ENCODE assay signal across 20 cellular contexts in genomic region chr20:47188540-47188939, GRCh38.
A peak's percentile ranks its signal among the peaks of the same experiment; 100 is the strongest.
DNase-seq lines count a peak whose midpoint lies in the region; ATAC-seq, FAIRE-seq and TF ChIP-seq lines count a peak whose summit lies in the region.
"Had no signal": no experiment of that assay in that cellular context is flagged by ENCODE, and none has a peak within 500 bp of the region (broad histone marks: within the 10 kb centered on the region; RNA-seq: fewer than 3 reads in every experiment).

No MANE protein-coding gene starts in this region.

- TF ChIP-seq CTCF in HepG2 (CRISPR knock-in tag; IDR thresholded peaks at IDR 0.05) (no peak), right lobe of liver (IDR thresholded peaks at IDR 0.05) (no peak), fibroblast of the aortic adventitia (IDR thresholded peaks at IDR 0.05; ENCODE audit: insufficient read depth, low read length) (no peak), thoracic aorta (IDR thresholded peaks at IDR 0.05) (no peak), thyroid gland (IDR thresholded peaks at IDR 0.05) (no peak)

- FAIRE-seq in HepG2 (lab: Jason Lieb, UNC) = no peak
- FAIRE-seq: D721Med, RCC 7860 had no signal

- WGBS in HepG2 (ENCODE audit: low lambda C conversion rate) = 43% methylated on average over 5 of the region's 5 CpGs
- WGBS in right lobe of liver (ENCODE audit: insufficient coverage, low coverage, low lambda C conversion rate, missing lambda C conversion rate) = 60% methylated on average over 5 of the region's 5 CpGs
- 61 to 66% methylated on average over 5 of the region's 5 CpGs for WGBS in thyroid gland, 2 donors

- peak overlapping the region; percentile 38; the same call in 1 of the 2 replicates for H3K4me2 ChIP-seq in HepG2 (ENCODE audit: low read depth, low read length)
- H3K4me2 ChIP-seq: BLaER1 had no signal

- TF ChIP-seq RAD21 in HepG2 (CRISPR knock-in tag; IDR thresholded peaks at IDR 0.05) = no peak

- POLR2A ChIA-PET in HepG2 (lab: Yijun Ruan, JAX) = no interaction called here

- ATAC-seq in HepG2 (no peak), right lobe of liver (no peak), thoracic aorta (ENCODE audit: insufficient number of reproducible peaks, low FRiP score, low read depth) (no peak), HG02852 (IDR thresholded peaks at IDR 0.05; ENCODE audit: unreplicated experiment) (no peak), GM18909 (IDR thresholded peaks at IDR 0.05; ENCODE audit: poor library complexity, unreplicated experiment) (no peak)
- ATAC-seq: Right ventricle myocardium inferior had no signal

- H3K36me3 ChIP-seq in HepG2 (replicated peaks in 1 of 2; ENCODE audit: control insufficient read depth in 1 of 2, insufficient read depth in 2 of 2, low read length in 2 of 2) (no peaks in the 10 kb centered on the region), right lobe of liver (no peaks in the 10 kb centered on the region), thoracic aorta (no peaks in the 10 kb centered on the region), thyroid gland (no peaks in the 10 kb centered on the region)
- H3K36me3 ChIP-seq: BLaER1 had no signal

- H3K4me3 ChIP-seq in HepG2 (replicated peaks in 1 of 3; ENCODE audit: insufficient read depth in 1 of 3, low read depth in 2 of 3, low read length in 3 of 3) = no peak overlapping the region
- no peak overlapping the region for H3K4me3 ChIP-seq in right lobe of liver
- no peak overlapping the region for H3K4me3 ChIP-seq in fibroblast of the aortic adventitia (ENCODE audit: low read depth, low read length)
- H3K4me3 ChIP-seq in thoracic aorta = peak overlapping the region; percentile 56
- H3K4me3 ChIP-seq in thyroid gland (replicated peaks in 1 of 3) = no peak overlapping the region
- H3K4me3 ChIP-seq: BLaER1 had no signal

- in situ Hi-C loops in HepG2 (cut with HindIII; ENCODE audit: extremely low pct_ligation_motif_present, low pct_unique_long_range_greater_than_20kb) = no loop called here

- H3K9ac ChIP-seq in HepG2 (ENCODE audit: insufficient read depth, low read depth, low read length) = no peak overlapping the region
- H3K9ac ChIP-seq: BLaER1 had no signal

- TF ChIP-seq POLR2A in HepG2 (IDR thresholded peaks at IDR 0.05; ENCODE audit: insufficient read depth in 1 of 2, low read depth in 2 of 2, low read length in 2 of 2) (no peak), right lobe of liver (IDR thresholded peaks at IDR 0.05) (no peak), thyroid gland (IDR thresholded peaks at IDR 0.05) (no peak)

- H3K4me1 ChIP-seq in HepG2 (ENCODE audit: insufficient read depth, low read length) = peaks cover 8% of the 10 kb centered on the region
- H3K4me1 ChIP-seq in right lobe of liver = no peaks in the 10 kb centered on the region
- peaks cover 4 to 16% of the 10 kb centered on the region in 2 donors for H3K4me1 ChIP-seq in thoracic aorta (ENCODE audit: control insufficient read depth in 1 of 2, low read depth in 2 of 2)
- H3K4me1 ChIP-seq in thyroid gland = no peaks in the 10 kb centered on the region
- H3K4me1 ChIP-seq: BLaER1 had no signal

- CTCF ChIA-PET in HepG2 (lab: Yijun Ruan, JAX; ENCODE audit: low intra/inter-chr PET ratio, low total read pairs) = no interaction called here

- H4K20me1 ChIP-seq in HepG2 (ENCODE audit: insufficient read depth, low read length) = no peaks in the 10 kb centered on the region
- H4K20me1 ChIP-seq: BLaER1 had no signal

- no peaks in the 10 kb centered on the region for H3K79me2 ChIP-seq in HepG2 (ENCODE audit: insufficient read depth, low read length)

- no TSS peak for BruUV-seq in HepG2 (replicated peaks; lab: Mats Ljungman, UMichigan)

- H3K9me3 ChIP-seq in HepG2 (ENCODE audit: low read length) (no peaks in the 10 kb centered on the region), right lobe of liver (no peaks in the 10 kb centered on the region), thoracic aorta (no peaks in the 10 kb centered on the region), thyroid gland (no peaks in the 10 kb centered on the region)
- H3K9me3 ChIP-seq: BLaER1 had no signal

- H3K27me3 ChIP-seq in HepG2 (ENCODE audit: control insufficient read depth in 1 of 2, insufficient read depth in 2 of 2, low read length in 2 of 2) (peaks cover 0 to 34% of the 10 kb centered on the region in 2 experiments; a peak in 2 of 5 replicates), right lobe of liver (no peaks in the 10 kb centered on the region), thoracic aorta (replicated peaks; ENCODE audit: insufficient read depth) (no peaks in the 10 kb centered on the region), thyroid gland (no peaks in the 10 kb centered on the region)
- H3K27me3 ChIP-seq: BLaER1 had no signal

- no peak overlapping the region for H3K27ac ChIP-seq in HepG2 (ENCODE audit: extremely low read length, insufficient read depth, low read length)
- no peak overlapping the region for H3K27ac ChIP-seq in right lobe of liver
- no peak overlapping the region for H3K27ac ChIP-seq in thoracic aorta
- H3K27ac ChIP-seq in thyroid gland = no peak overlapping the region
- H3K27ac ChIP-seq: BLaER1, HL-60 had no signal

- no peak for DNase-seq in HepG2 (ENCODE audit: low spot score)
- no peak for DNase-seq in right lobe of liver
- peak; percentile 72 for DNase-seq in SW480 (ENCODE audit: low spot score)
- peak; percentile 10 for DNase-seq in fibroblast of the aortic adventitia (ENCODE audit: low read depth)
- DNase-seq in thoracic aorta (ENCODE audit: low spot score) = no peak
- DNase-seq in thyroid gland = no peak
- DNase-seq: HFFc6; IMR-90; NCI-H1105; NCI-H1694 treated with DMSO at 0.1 percent for 48 hours; NCI-H510A; NCI-H748 treated with DMSO at 0.1 percent for 48 hours; NK-92 treated with Interleukin-12 subunit alpha and Interleukin-12 subunit beta, amount 100 ng/mL, for 24 hours had no signal

- H2AFZ ChIP-seq in HepG2 (ENCODE audit: low read length) = no peak overlapping the region

- intact Hi-C loops in HepG2 (cut with micrococcal nuclease; ENCODE audit: unreplicated experiment) (no loop called here), right lobe of liver (cut with DNase I) (no loop called here), thyroid gland (cut with DNase I) (no loop called here)

- TF ChIP-seq EP300 in HepG2 (IDR thresholded peaks at IDR 0.05; ENCODE audit: low read depth in 2 of 2, low read length in 2 of 2) = no peak
- TF ChIP-seq EP300 in HepG2 (CRISPR knock-in tag; IDR thresholded peaks at IDR 0.05; ENCODE audit: borderline replicate concordance) = no peak

TF ChIP-seq in HepG2, 621 proteins besides CTCF, POLR2A, EP300 and RAD21:
- TF ChIP-seq ZNF234 (CRISPR knock-in tag; conservative IDR thresholded peaks at IDR 0.05) (no peak), ATF6 (CRISPR knock-in tag; conservative IDR thresholded peaks at IDR 0.05) (no peak), CHD4 (IDR thresholded peaks at IDR 0.05; ENCODE audit: borderline replicate concordance, low read length) (no peak), ZBTB21 (CRISPR knock-in tag; IDR thresholded peaks at IDR 0.05) (no peak), ZNF382 (CRISPR knock-in tag; IDR thresholded peaks at IDR 0.05; ENCODE audit: borderline replicate concordance) (no peak), ZNF879 (CRISPR knock-in tag; IDR thresholded peaks at IDR 0.05) (no peak)

Comparison
In these comparisons a context has a peak if more than half of its experiments do, and no peak if none do; other contexts are left out.
1. DNase-seq: peak in SW480 (single experiment) and fibroblast of the aortic adventitia (single experiment); none in HepG2 (single experiment), right lobe of liver (0 of 3), thoracic aorta (single experiment) and thyroid gland (0 of 2).